In genomic region chr2:240707046-240707756, GRCh38 we compare ENCODE assay signal across 27 cellular contexts. TPM values are rescaled to one million over a fixed set of nuclear protein-coding genes. Genes with fewer than 3 reads are reported as not detected.
"Had no signal": no experiment of that assay in that cellular context is flagged by ENCODE, and none has a peak within 500 bp of the region (broad histone marks: within the 10 kb centered on the region; RNA-seq: fewer than 3 reads in every experiment).

No MANE protein-coding gene starts in this region.

- H3K9me3 ChIP-seq: heart left ventricle, left ventricle myocardium inferior, neutrophil, right lobe of liver, testis, tibial nerve had no signal

- H3K27ac ChIP-seq: dorsolateral prefrontal cortex, heart left ventricle, left ventricle myocardium inferior, neutrophil, right lobe of liver, testis, tibial nerve had no signal

- H3K27ac Mint-ChIP-seq: stimulated activated memory B cell treated with anti-CD40 and anti-IgM and Interleukin-4, amounts not matched to agents 10 μg/mL and 1 μg/mL and 100 μg/mL, for 72 hours; stimulated activated naive CD8-positive, alpha-beta T cell treated with anti-CD3 and anti-CD28 coated beads, Interleukin-15, amount 100 ng/mL, for 72 hours had no signal

- DNase-seq: central memory CD4-positive, alpha-beta T cell; cortex of kidney; effector CD8-positive, alpha-beta T cell; foreskin melanocyte; hypothalamus; left ventricle myocardium inferior; mesenchymal stem cell; naive thymus-derived CD4-positive, alpha-beta T cell; stimulated activated CD4-positive, alpha-beta T cell treated with anti-CD3 and anti-CD28 coated beads, Interleukin-15, amount 100 ng/mL, for 24 hours; stimulated activated CD4-positive, alpha-beta T cell treated with anti-CD3 and anti-CD28 coated beads, Interleukin-1b, Interleukin-23, amount 100 ng/mL, for 48 hours; stimulated activated CD4-positive, alpha-beta T cell treated with anti-CD3 and anti-CD28 coated beads, Interleukin-4, amount 100 ng/mL, for 24 hours; stimulated activated naive CD8-positive, alpha-beta T cell treated with anti-CD3 and anti-CD28 coated beads, Interleukin-15, amount 100 ng/mL, for 72 hours; testis had no signal

- H3K4me1 ChIP-seq: left ventricle myocardium inferior, right lobe of liver, testis, tibial nerve had no signal

- H3K36me3 Mint-ChIP-seq: naive thymus-derived CD4-positive, alpha-beta T cell; stimulated activated memory B cell treated with anti-CD40 and anti-IgM and Interleukin-4, amounts not matched to agents 10 μg/mL and 1 μg/mL and 100 μg/mL, for 72 hours had no signal

- H3K27me3 ChIP-seq: right lobe of liver, testis had no signal

- ATAC-seq: heart left ventricle; naive thymus-derived CD4-positive, alpha-beta T cell; right lobe of liver; stimulated activated memory B cell treated with anti-CD40 and anti-IgM and Interleukin-4, amounts not matched to agents 10 μg/mL and 1 μg/mL and 100 μg/mL, for 72 hours; stimulated activated naive CD8-positive, alpha-beta T cell treated with anti-CD3 and anti-CD28 coated beads, Interleukin-15, amount 100 ng/mL, for 72 hours had no signal

- H3K9me3 Mint-ChIP-seq: stimulated activated memory B cell treated with anti-CD40 and anti-IgM and Interleukin-4, amounts not matched to agents 10 μg/mL and 1 μg/mL and 100 μg/mL, for 72 hours; stimulated activated naive CD8-positive, alpha-beta T cell treated with anti-CD3 and anti-CD28 coated beads, Interleukin-15, amount 100 ng/mL, for 72 hours had no signal

- H3K4me3 Mint-ChIP-seq: naive thymus-derived CD4-positive, alpha-beta T cell; stimulated activated memory B cell treated with anti-CD40 and anti-IgM and Interleukin-4, amounts not matched to agents 10 μg/mL and 1 μg/mL and 100 μg/mL, for 72 hours; stimulated activated naive CD8-positive, alpha-beta T cell treated with anti-CD3 and anti-CD28 coated beads, Interleukin-15, amount 100 ng/mL, for 72 hours had no signal

- FAIRE-seq: islet of Langerhans had no signal

- H3K4me3 ChIP-seq: dorsolateral prefrontal cortex, heart left ventricle, left ventricle myocardium inferior, lung, right lobe of liver, testis, tibial nerve had no signal

- H3K36me3 ChIP-seq: heart left ventricle, left ventricle myocardium inferior, neutrophil, right lobe of liver, tibial nerve had no signal

RNA-seq across cellular contexts. Expression of gene AQP12A, which starts 15.5 kb away (rescaled TPM):
- total RNA-seq: dorsolateral prefrontal cortex; heart left ventricle; left ventricle myocardium inferior; lung; mononuclear cell; naive thymus-derived CD4-positive, alpha-beta T cell; osteoblast; right lobe of liver; subcutaneous adipose tissue; testis; ureter had no signal
- polyA plus RNA-seq: esophagus; heart left ventricle; lung; naive thymus-derived CD4-positive, alpha-beta T cell; neural cell had no signal

RNA-seq across cellular contexts. Expression of gene AQP12B, which starts 24.5 kb away (rescaled TPM):
- total RNA-seq: dorsolateral prefrontal cortex; heart left ventricle; left ventricle myocardium inferior; mononuclear cell; naive thymus-derived CD4-positive, alpha-beta T cell; osteoblast; right lobe of liver; subcutaneous adipose tissue; testis; ureter had no signal
- polyA plus RNA-seq: esophagus; heart left ventricle; lung; naive thymus-derived CD4-positive, alpha-beta T cell; neural cell had no signal
